ENCODE assay signal across 8 cellular contexts in genomic region chr19:38952395-38953165, GRCh38. TPM values are rescaled to one million over a fixed set of nuclear protein-coding genes. Genes with fewer than 3 reads are reported as not detected.
DNase-seq lines count a peak whose midpoint lies in the region; ATAC-seq and TF ChIP-seq lines count a peak whose summit lies in the region.

No MANE protein-coding gene starts in this region.

- no peaks in the 10 kb centered on the region for H4K20me1 ChIP-seq in SK-N-SH (ENCODE audit: insufficient read depth)
- no peaks in the 10 kb centered on the region for H4K20me1 ChIP-seq in hepatocyte (ENCODE audit: insufficient read depth, poor library complexity, severe bottlenecking)

- TF ChIP-seq EP300 in SK-N-SH (IDR thresholded peaks at IDR 0.05; ENCODE audit: borderline replicate concordance in 1 of 2, low read depth in 1 of 2, low read length in 1 of 2) (no peak), stomach (IDR thresholded peaks at IDR 0.05) (no peak)

- H3K79me2 ChIP-seq in SK-N-SH (ENCODE audit: insufficient read depth) (no peaks in the 10 kb centered on the region), hepatocyte (peaks cover 3% of the 10 kb centered on the region)

- H3K27ac ChIP-seq in SK-N-SH (ENCODE audit: low read depth in 2 of 2, low read length in 1 of 2) (no peak overlapping the region), hepatocyte (no peak overlapping the region), stomach (no peak overlapping the region)

- H3K9ac ChIP-seq in SK-N-SH = no peak overlapping the region

- TF ChIP-seq POLR2A in stomach (IDR thresholded peaks at IDR 0.05) = no peak

- CTCF ChIA-PET in SK-N-SH (lab: Yijun Ruan, JAX) = interaction anchor here (0.7 to 1.8 kb wide), 5 partner anchors 9 to 52 kb away, joined by 3 to 12 read pairs (median 4); partner anchors contain the start of genes MRPS12 and SARS2

- WGBS in SK-N-SH (ENCODE audit: low lambda C conversion rate) = 82% methylated on average over 13 of the region's 13 CpGs
- WGBS in hepatocyte (ENCODE audit: low lambda C conversion rate, missing lambda C conversion rate) = 72% methylated on average over 13 of the region's 13 CpGs
- 46 to 62% (median 56%) methylated on average over 13 of the region's 13 CpGs for WGBS in stomach, 5 donors

- peaks cover 2% of the 10 kb centered on the region for H3F3A ChIP-seq in SK-N-SH (replicated peaks; ENCODE audit: insufficient read depth)

- H3K4me3 ChIP-seq in SK-N-SH (ENCODE audit: low read depth in 2 of 2, low read length in 1 of 2) (no peak overlapping the region), hepatocyte (no peak overlapping the region), stomach (no peak overlapping the region)

- no peaks in the 10 kb centered on the region for H3K9me2 ChIP-seq in SK-N-SH
- H3K9me2 ChIP-seq in hepatocyte (replicated peaks; ENCODE audit: insufficient read depth) = no peaks in the 10 kb centered on the region

- H3K4me2 ChIP-seq in SK-N-SH (no peak overlapping the region), hepatocyte (no peak overlapping the region)

- DNase-seq in SK-N-SH = no peak
- peak; percentile 63 for DNase-seq in RKO (ENCODE audit: low spot score)
- peak; percentile 56 for DNase-seq in hepatocyte (ENCODE audit: low spot score)
- DNase-seq in stomach = peak; percentile 39

- POLR2A ChIA-PET in SK-N-SH (lab: Yijun Ruan, JAX) = no interaction called here

- no peak for ATAC-seq in SK-N-SH treated with all-trans-retinoic acid at 6 μM for 48 hours
- no peak for ATAC-seq in HG03039 (IDR thresholded peaks at IDR 0.05; ENCODE audit: unreplicated experiment)
- no peak for ATAC-seq in HG03520 (IDR thresholded peaks at IDR 0.05; ENCODE audit: unreplicated experiment)

- H3K4me1 ChIP-seq in SK-N-SH (ENCODE audit: control insufficient read depth in 1 of 2, insufficient read depth in 2 of 2, low read depth in 1 of 2, low read length in 1 of 2) = peaks cover 0 to 4% of the 10 kb centered on the region in 2 experiments; a peak in 1 of 4 replicates
- H3K4me1 ChIP-seq in hepatocyte (ENCODE audit: insufficient read depth) = peaks cover 16% of the 10 kb centered on the region
- H3K4me1 ChIP-seq in stomach = peaks cover 8 to 26% (median 24%) of the 10 kb centered on the region in 4 donors

- intact Hi-C loops in stomach (cut with DNase I; ENCODE audit: low total_unique reads) = no loop called here

- no peaks in the 10 kb centered on the region for H3K27me3 ChIP-seq in SK-N-SH (ENCODE audit: insufficient read depth)
- H3K27me3 ChIP-seq in hepatocyte = no peaks in the 10 kb centered on the region
- peaks cover 0 to 12% (median 7%) of the 10 kb centered on the region in 3 donors for H3K27me3 ChIP-seq in stomach

- no peak overlapping the region for H2AFZ ChIP-seq in SK-N-SH (ENCODE audit: low read depth)
- no peak overlapping the region for H2AFZ ChIP-seq in hepatocyte

- TF ChIP-seq CTCF in SK-N-SH (IDR thresholded peaks at IDR 0.05) (no peak), LNCAP (IDR thresholded peaks at IDR 0.05) (peak; percentile 59), hepatocyte (IDR thresholded peaks at IDR 0.05; ENCODE audit: poor library complexity) (peak; percentile 52), stomach (IDR thresholded peaks at IDR 0.05) (peak in 4 of 7 experiments; percentile 17 to 69 (median 40))

- H3K9me3 ChIP-seq in SK-N-SH (no peaks in the 10 kb centered on the region), hepatocyte (ENCODE audit: low read depth) (no peaks in the 10 kb centered on the region), stomach (no peaks in the 10 kb centered on the region)

- no peaks in the 10 kb centered on the region for H3K36me3 ChIP-seq in SK-N-SH (replicated peaks in 1 of 2; ENCODE audit: control insufficient read depth in 1 of 2, insufficient read depth in 2 of 2, low read length in 1 of 2)
- H3K36me3 ChIP-seq in hepatocyte (replicated peaks; ENCODE audit: insufficient read depth, low read depth) = no peaks in the 10 kb centered on the region
- peaks cover 0 to 18% (median 5%) of the 10 kb centered on the region in 4 donors for H3K36me3 ChIP-seq in stomach

- TF ChIP-seq RAD21 in SK-N-SH (IDR thresholded peaks at IDR 0.05; ENCODE audit: low read length) = peak; percentile 47

TF ChIP-seq in SK-N-SH, 30 proteins besides CTCF, POLR2A, EP300 and RAD21 (continues in another document):
- TF ChIP-seq FOSL2 (IDR thresholded peaks at IDR 0.05; ENCODE audit: borderline replicate concordance, low read depth) = no peak
- TF ChIP-seq NFIC (IDR thresholded peaks at IDR 0.05; ENCODE audit: borderline replicate concordance) = no peak
- TF ChIP-seq TAF1 (IDR thresholded peaks at IDR 0.05; ENCODE audit: borderline replicate concordance, low read depth, low read length) = no peak
- no peak for TF ChIP-seq RXRA (IDR thresholded peaks at IDR 0.05; ENCODE audit: borderline replicate concordance, low read depth)
- no peak for TF ChIP-seq GABPA (IDR thresholded peaks at IDR 0.05; ENCODE audit: low read depth)
- TF ChIP-seq, protein P1, sequence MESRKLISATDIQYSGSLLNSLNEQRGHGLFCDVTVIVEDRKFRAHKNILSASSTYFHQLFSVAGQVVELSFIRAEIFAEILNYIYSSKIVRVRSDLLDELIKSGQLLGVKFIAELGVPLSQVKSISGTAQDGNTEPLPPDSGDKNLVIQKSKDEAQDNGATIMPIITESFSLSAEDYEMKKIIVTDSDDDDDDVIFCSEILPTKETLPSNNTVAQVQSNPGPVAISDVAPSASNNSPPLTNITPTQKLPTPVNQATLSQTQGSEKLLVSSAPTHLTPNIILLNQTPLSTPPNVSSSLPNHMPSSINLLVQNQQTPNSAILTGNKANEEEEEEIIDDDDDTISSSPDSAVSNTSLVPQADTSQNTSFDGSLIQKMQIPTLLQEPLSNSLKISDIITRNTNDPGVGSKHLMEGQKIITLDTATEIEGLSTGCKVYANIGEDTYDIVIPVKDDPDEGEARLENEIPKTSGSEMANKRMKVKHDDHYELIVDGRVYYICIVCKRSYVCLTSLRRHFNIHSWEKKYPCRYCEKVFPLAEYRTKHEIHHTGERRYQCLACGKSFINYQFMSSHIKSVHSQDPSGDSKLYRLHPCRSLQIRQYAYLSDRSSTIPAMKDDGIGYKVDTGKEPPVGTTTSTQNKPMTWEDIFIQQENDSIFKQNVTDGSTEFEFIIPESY (IDR thresholded peaks at IDR 0.05; ENCODE audit: borderline replicate concordance, low read depth) = no peak

TF ChIP-seq in SK-N-SH treated with all-trans-retinoic acid at 6 μM for 48 hours, 23 proteins besides CTCF, POLR2A, EP300 and RAD21 (continues in another document):
- TF ChIP-seq ZC3H10 (CRISPR knock-in tag; IDR thresholded peaks at IDR 0.05) = no peak
- no peak for TF ChIP-seq GLIS3 (CRISPR knock-in tag; IDR thresholded peaks at IDR 0.05)

RNA-seq across cellular contexts. Expression of gene MRPS12, which starts 21.8 kb away (rescaled TPM):
- polyA plus RNA-seq in SK-N-SH (2012; rRNA removed) (55.7 and 59.6 TPM in 2 replicates), hepatocyte (61.1 and 66.8 TPM in 2 replicates), stomach (10 to 100 TPM; 44.2 to 73.1 (median 55.3) TPM)
- 27.9 and 43.4 TPM in 2 replicates for polyA plus RNA-seq in SK-N-SH (2012; cell fraction: cytosol; rRNA removed)
- polyA plus RNA-seq in SK-N-SH (2012; cell fraction: nucleus; rRNA removed) = 30.4 and 35.2 TPM in 2 replicates
- total RNA-seq in hepatocyte (35.8 and 43.4 TPM in 2 replicates), stomach (10 to 100 TPM in 3 of 5 donors, 1 to 10 TPM in 2; 3.8 to 47.5 (median 16.1) TPM)

RNA-seq across cellular contexts. Expression of gene SARS2, which starts 22.0 kb away (rescaled TPM):
- polyA plus RNA-seq in SK-N-SH (2012; rRNA removed) (36.5 and 39.8 TPM in 2 replicates), hepatocyte (47.7 and 67.6 TPM in 2 replicates), stomach (10 to 100 TPM; 24.1 to 37.8 (median 31.4) TPM)
- 6.7 and 12.2 TPM in 2 replicates for polyA plus RNA-seq in SK-N-SH (2012; cell fraction: cytosol; rRNA removed)
- 209 and 249 TPM in 2 replicates for polyA plus RNA-seq in SK-N-SH (2012; cell fraction: nucleus; rRNA removed)
- total RNA-seq in hepatocyte (24.2 and 27.3 TPM in 2 replicates), stomach (10 to 100 TPM in 2 of 5 donors, 1 to 10 TPM in 2, not detected in 1; 4.9 to 59.4 (median 18.2) TPM)

RNA-seq across cellular contexts. Expression of gene FBXO17, which starts 23.0 kb away (rescaled TPM):
- polyA plus RNA-seq in SK-N-SH (2012; rRNA removed) (30.8 and 40.7 TPM in 2 replicates), hepatocyte (49.4 and 59.9 TPM in 2 replicates), stomach (1 to 10 TPM; 4.7 to 7.9 (median 6.6) TPM)
- 19.8 and 26.3 TPM in 2 replicates for polyA plus RNA-seq in SK-N-SH (2012; cell fraction: cytosol; rRNA removed)
- polyA plus RNA-seq in SK-N-SH (2012; cell fraction: nucleus; rRNA removed) = 82.4 and 84.3 TPM in 2 replicates
- total RNA-seq in hepatocyte (41.9 and 48.4 TPM in 2 replicates), stomach (10 to 100 TPM in 1 of 5 donors, 1 to 10 TPM in 3, not detected in 1; 1.8 to 19.1 (median 6.3) TPM)

RNA-seq across cellular contexts. Expression of gene CCER2, which starts 40.6 kb away (rescaled TPM):
- polyA plus RNA-seq in SK-N-SH (2012; rRNA removed) = 0.36 and 0.70 TPM in 2 replicates
- 0.12 and 0.15 TPM in 2 replicates for polyA plus RNA-seq in SK-N-SH (2012; cell fraction: cytosol; rRNA removed)
- 4.9 and 7.5 TPM in 2 replicates for polyA plus RNA-seq in SK-N-SH (2012; cell fraction: nucleus; rRNA removed)
- total RNA-seq in hepatocyte = not detected in 2 replicates
- polyA plus RNA-seq in hepatocyte = 0.74 and 1.1 TPM in 2 replicates
- total RNA-seq in stomach = 1 to 10 TPM in 1 of 5 donors, not detected in 4; 3.9 TPM
- 1 to 10 TPM in 2 of 3 donors, under 1 TPM in 1; 0.68 to 1.2 (median 1.1) TPM for polyA plus RNA-seq in stomach

RNA-seq across cellular contexts. Expression of gene NFKBIB, which starts 52.8 kb away (rescaled TPM):
- 29.6 and 31.8 TPM in 2 replicates for polyA plus RNA-seq in SK-N-SH (2012; rRNA removed)
- polyA plus RNA-seq in SK-N-SH (2012; cell fraction: cytosol; rRNA removed) = 17.5 and 22.5 TPM in 2 replicates
- 18.6 and 29.5 TPM in 2 replicates for polyA plus RNA-seq in SK-N-SH (2012; cell fraction: nucleus; rRNA removed)
- 20.8 and 24.1 TPM in 2 replicates for total RNA-seq in hepatocyte
- 29.6 and 30.1 TPM in 2 replicates for polyA plus RNA-seq in hepatocyte
- total RNA-seq in stomach = 10 to 100 TPM in 2 of 5 donors, 1 to 10 TPM in 2, not detected in 1; 5.4 to 93.3 (median 15.4) TPM
- polyA plus RNA-seq in stomach = 10 to 100 TPM; 29.6 to 46.3 (median 44.0) TPM
